In the genomic region with DNA sequence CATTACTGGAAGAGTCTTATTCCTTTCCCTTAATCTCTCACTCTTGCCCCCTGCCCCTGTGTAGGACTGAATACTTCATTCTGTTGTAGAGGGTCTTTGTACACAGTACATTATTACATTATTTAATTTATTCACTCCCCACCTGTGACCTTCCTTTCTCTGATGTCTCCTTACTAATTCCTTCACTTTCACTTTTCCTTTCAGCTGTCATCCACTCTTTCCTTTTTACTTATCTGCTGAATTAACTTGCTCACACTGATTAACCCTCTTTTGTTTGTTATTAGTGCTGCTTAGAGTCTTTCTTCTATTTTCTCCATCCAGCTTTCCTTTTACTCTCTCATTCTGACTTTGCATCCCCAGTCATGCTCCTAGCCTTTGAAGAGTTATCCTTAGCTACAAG, we compare ENCODE assay signal across 21 cellular contexts. TPM values are rescaled to one million over a fixed set of nuclear protein-coding genes. Genes with fewer than 3 reads are reported as not detected.
"Had no signal": no experiment of that assay in that cellular context is flagged by ENCODE, and none has a peak within 500 bp of the region (broad histone marks: within the 10 kb centered on the region; RNA-seq: fewer than 3 reads in every experiment).

No MANE protein-coding gene starts in this region.

- H3K4me3 Mint-ChIP-seq: nephron progenitor cell; T-helper 1 cell treated with Interleukin-12 subunit alpha and Interleukin-12 subunit beta and Interleukin-4 antibody, amounts not matched to agents 30 μg/mL and 1 μg/mL, for 36 hours; WTC11 had no signal

- H3K4me3 ChIP-seq: prostate gland, skin epidermis, stomach, testis, upper lobe of left lung had no signal

- H3K27ac ChIP-seq: prostate gland, skin epidermis, stomach, testis, upper lobe of left lung had no signal

- H3K4me1 ChIP-seq: prostate gland, stomach, testis, upper lobe of left lung had no signal

- H3K27ac Mint-ChIP-seq: activated T-helper 2 cell treated with anti-CD3 and anti-CD28 coated beads, Interferon-gamma antibody, Interleukin-2, Interleukin-4, amounts not matched to agents 10 μg/mL and 5 μg/mL and 100 μg/mL, durations not matched to agents 14 hours and 24 hours and 36 hours; nephron progenitor cell; T-helper 1 cell treated with Interleukin-12 subunit alpha and Interleukin-12 subunit beta and Interleukin-4 antibody, amounts not matched to agents 30 μg/mL and 1 μg/mL, for 36 hours; WTC11 had no signal

- H3K27me3 ChIP-seq: stomach, testis, upper lobe of left lung had no signal

- H3K4me1 Mint-ChIP-seq: nephron progenitor cell, WTC11 had no signal

- H3K9me3 Mint-ChIP-seq: activated T-helper 2 cell treated with anti-CD3 and anti-CD28 coated beads, Interferon-gamma antibody, Interleukin-2, Interleukin-4, amounts not matched to agents 10 μg/mL and 5 μg/mL and 100 μg/mL, durations not matched to agents 14 hours and 24 hours and 36 hours; nephron progenitor cell; T-helper 1 cell treated with Interleukin-12 subunit alpha and Interleukin-12 subunit beta and Interleukin-4 antibody, amounts not matched to agents 30 μg/mL and 1 μg/mL, for 36 hours; WTC11 had no signal

- FAIRE-seq: endothelial cell of umbilical vein, TTC549 had no signal

- H3K9me3 ChIP-seq: prostate gland, stomach, testis, upper lobe of left lung had no signal

- ATAC-seq: right cardiac atrium, WTC11 had no signal

- DNase-seq: activated CD4-positive, alpha-beta T cell treated with anti-CD3 and anti-CD28 coated beads, Interleukin-2, amount 50 U/mL, for 4 hours; activated CD8-positive, alpha-beta memory T cell treated with anti-CD3 and anti-CD28 coated beads, Interleukin-2, amount 50 U/mL, for 48 hours; activated naive CD4-positive, alpha-beta T cell treated with anti-CD3 and anti-CD28 coated beads, Interleukin-2, amount 50 U/mL, for 16 hours; aorta; cortex of kidney; effector CD8-positive, alpha-beta T cell; foreskin fibroblast; nephron progenitor cell; right cardiac atrium; stimulated activated CD4-positive, alpha-beta T cell treated with anti-CD3 and anti-CD28 coated beads, Interleukin-4, amount 100 ng/mL, for 4 hours; stimulated activated CD8-positive, alpha-beta memory T cell treated with anti-CD3 and anti-CD28 coated beads, Interleukin-4, amount 100 ng/mL, for 48 hours; stomach; testis; upper lobe of left lung had no signal

RNA-seq across cellular contexts. Expression of a gene that starts 15.8 kb away (rescaled TPM):
- total RNA-seq: activated T-helper 2 cell treated with anti-CD3 and anti-CD28 coated beads, Interferon-gamma antibody, Interleukin-2, Interleukin-4, amounts not matched to agents 10 μg/mL and 5 μg/mL and 100 μg/mL, durations not matched to agents 14 hours and 24 hours and 36 hours had no signal
